In genomic region chr15:30973379-30973778, GRCh38 we compare ENCODE assay signal across 24 cellular contexts.
"Had no signal": no experiment of that assay in that cellular context is flagged by ENCODE, and none has a peak within 500 bp of the region (broad histone marks: within the 10 kb centered on the region; RNA-seq: fewer than 3 reads in every experiment).

No MANE protein-coding gene starts in this region.

- DNase-seq: activated CD4-positive, alpha-beta memory T cell treated with anti-CD3 and anti-CD28 coated beads, Interleukin-2, amount 10 ng/mL, durations not matched to agents 7 days and 5 days; activated CD4-positive, alpha-beta T cell treated with anti-CD3 and anti-CD28 coated beads for 48 hours; activated CD4-positive, CD25-positive, alpha-beta regulatory T cell; activated effector memory CD4-positive, alpha-beta T cell treated with Interleukin-2 at 50 U/mL for 16 hours; activated naive CD4-positive, alpha-beta T cell treated with anti-CD3 and anti-CD28 coated beads for 36 hours; activated T-cell treated with anti-CD3 and anti-CD28 coated beads, Interleukin-2, amount 50 U/mL, for 72 hours; body of pancreas; central memory CD4-positive, alpha-beta T cell; effector memory CD8-positive, alpha-beta T cell; heart left ventricle; left cardiac atrium; naive B cell; spleen; stimulated activated CD4-positive, alpha-beta T cell treated with anti-CD3 and anti-CD28 coated beads, Interleukin-4, amount 100 ng/mL, for 1 hour; stimulated activated naive CD4-positive, alpha-beta T cell; T-helper 17 cell; thyroid gland; upper lobe of right lung had no signal

- ATAC-seq: activated T-cell treated with anti-CD3 and anti-CD28 coated beads, Interleukin-2, amount 50 U/mL, for 72 hours; body of pancreas; effector memory CD8-positive, alpha-beta T cell; gastroesophageal sphincter; heart left ventricle; left cardiac atrium; T-helper 17 cell; upper lobe of right lung had no signal

- H3K36me3 ChIP-seq: neural progenitor cell, prostate gland had no signal

- H3K4me1 Mint-ChIP-seq: neural progenitor cell had no signal

- H2AFZ ChIP-seq: neural progenitor cell had no signal

- H3K27me3 ChIP-seq: body of pancreas, esophagus muscularis mucosa, gastroesophageal sphincter, heart left ventricle, neural progenitor cell, right atrium auricular region, spleen, thyroid gland, upper lobe of right lung had no signal

- H3K4me2 ChIP-seq: neural progenitor cell had no signal

- H3K27me3 Mint-ChIP-seq: activated CD4-positive, alpha-beta memory T cell treated with anti-CD3 and anti-CD28 coated beads, Interleukin-2, amount 10 ng/mL, durations not matched to agents 7 days and 5 days; effector memory CD8-positive, alpha-beta T cell; memory B cell; naive B cell; T-helper 17 cell had no signal

- H3K9me3 Mint-ChIP-seq: activated CD4-positive, alpha-beta memory T cell treated with anti-CD3 and anti-CD28 coated beads, Interleukin-2, amount 10 ng/mL, durations not matched to agents 7 days and 5 days; activated naive CD4-positive, alpha-beta T cell treated with anti-CD3 and anti-CD28 coated beads for 36 hours; activated T-cell treated with anti-CD3 and anti-CD28 coated beads, Interleukin-2, amount 50 U/mL, for 72 hours; effector memory CD8-positive, alpha-beta T cell; memory B cell; naive B cell; neural progenitor cell had no signal

- H3K4me3 Mint-ChIP-seq: activated CD4-positive, alpha-beta memory T cell treated with anti-CD3 and anti-CD28 coated beads, Interleukin-2, amount 10 ng/mL, durations not matched to agents 7 days and 5 days; activated naive CD4-positive, alpha-beta T cell treated with anti-CD3 and anti-CD28 coated beads for 36 hours; activated T-cell treated with anti-CD3 and anti-CD28 coated beads, Interleukin-2, amount 50 U/mL, for 72 hours; effector memory CD8-positive, alpha-beta T cell; memory B cell; naive B cell; neural progenitor cell; T-helper 17 cell had no signal

- H3K4me1 ChIP-seq: neural progenitor cell, prostate gland, upper lobe of right lung had no signal

- H3K27ac ChIP-seq: esophagus muscularis mucosa, gastroesophageal sphincter, heart left ventricle, neural progenitor cell, prostate gland, right atrium auricular region, thyroid gland, upper lobe of right lung had no signal

- H3K27ac Mint-ChIP-seq: activated CD4-positive, alpha-beta memory T cell treated with anti-CD3 and anti-CD28 coated beads, Interleukin-2, amount 10 ng/mL, durations not matched to agents 7 days and 5 days; activated naive CD4-positive, alpha-beta T cell treated with anti-CD3 and anti-CD28 coated beads for 36 hours; activated T-cell treated with anti-CD3 and anti-CD28 coated beads, Interleukin-2, amount 50 U/mL, for 72 hours; effector memory CD8-positive, alpha-beta T cell; neural progenitor cell; T-helper 17 cell had no signal

- H3K4me3 ChIP-seq: body of pancreas, esophagus muscularis mucosa, gastroesophageal sphincter, heart left ventricle, neural progenitor cell, prostate gland, right atrium auricular region, spleen, thyroid gland, upper lobe of right lung had no signal
